9 cellular contexts compared by ENCODE assay signal in genomic region chr22:20552450-20552894, GRCh38. TPM values are rescaled to one million over a fixed set of nuclear protein-coding genes. Genes with fewer than 3 reads are reported as not detected.
DNase-seq lines count a peak whose midpoint lies in the region.
"Had no signal": no experiment of that assay in that cellular context is flagged by ENCODE, and none has a peak within 500 bp of the region (broad histone marks: within the 10 kb centered on the region; RNA-seq: fewer than 3 reads in every experiment).

No MANE protein-coding gene starts in this region.

- H3K36me3 Mint-ChIP-seq in immature natural killer cell, result peaks cover 14 to 30% (median 21%) of the 10 kb centered on the region in 3 donors

- no peaks in the 10 kb centered on the region for H3K9me3 ChIP-seq in skeletal muscle satellite cell (replicated peaks; ENCODE audit: low read length)

- peaks cover 54% of the 10 kb centered on the region for H3K36me3 ChIP-seq in skeletal muscle satellite cell (ENCODE audit: insufficient read depth, low read length)

- H3K4me1 Mint-ChIP-seq in immature natural killer cell, result peaks cover 86 to 91% of the 10 kb centered on the region in 2 donors

- peak overlapping the region in 4 of 5 donors; percentile 48 to 87 (median 78) for H3K4me3 Mint-ChIP-seq in immature natural killer cell
- H3K4me3 Mint-ChIP-seq: dendritic cell treated with granulocyte-macrophage colony-stimulating factor and Interleukin-4, amounts not matched to agents 40 ng/mL and 50 ng/mL, for 4 days had no signal

- no peaks in the 10 kb centered on the region for H3K9me3 Mint-ChIP-seq in immature natural killer cell
- H3K9me3 Mint-ChIP-seq: dendritic cell treated with granulocyte-macrophage colony-stimulating factor and Interleukin-4, amounts not matched to agents 40 ng/mL and 50 ng/mL, for 4 days had no signal

- H3K27me3 Mint-ChIP-seq in immature natural killer cell (ENCODE audit: low read depth in 3 of 3), result peaks cover 2 to 20% (median 8%) of the 10 kb centered on the region in 3 donors
- H3K27me3 Mint-ChIP-seq: dendritic cell treated with granulocyte-macrophage colony-stimulating factor and Interleukin-4, amounts not matched to agents 40 ng/mL and 50 ng/mL, for 4 days had no signal

- peak overlapping the region; percentile 60 for H3K4me2 ChIP-seq in skeletal muscle satellite cell (ENCODE audit: low read length)

- peaks cover 86% of the 10 kb centered on the region for H3K4me1 ChIP-seq in skeletal muscle satellite cell (ENCODE audit: control insufficient read depth, insufficient read depth, low read length)

- DNase-seq in GM04504 (ENCODE audit: low read depth), result peak; percentile 79
- DNase-seq in astrocyte of the hippocampus (ENCODE audit: low read depth, low spot score), result peak; percentile 32
- DNase-seq in immature natural killer cell, result no peak
- no peak for DNase-seq in stimulated activated CD4-positive, alpha-beta T cell treated with anti-CD3 and anti-CD28 coated beads, Interleukin-2, amount 100 ng/mL, for 24 hours
- no peak for DNase-seq in T1000 (lab: John Stamatoyannopoulos, UW)
- no peak for DNase-seq in SKM-1 treated with dmso at 0.1 percent for 144 hours (lab: John Stamatoyannopoulos, UW; ENCODE audit: unreplicated experiment)
- no peak for DNase-seq in stimulated activated naive CD4-positive, alpha-beta T cell (lab: John Stamatoyannopoulos, UW)

- no peaks in the 10 kb centered on the region for H3K27me3 ChIP-seq in skeletal muscle satellite cell (ENCODE audit: control insufficient read depth, insufficient read depth, low read length)

- H3K4me3 ChIP-seq in skeletal muscle satellite cell (ENCODE audit: low read length), result peak overlapping the region; percentile 16

- peak overlapping the region; percentile 95 to 99 (median 97) for H3K27ac Mint-ChIP-seq in immature natural killer cell

- H3K9ac ChIP-seq in skeletal muscle satellite cell (ENCODE audit: low read depth, low read length), result peak overlapping the region; percentile 71

RNA-seq across cellular contexts. Expression of gene MED15, which starts 45.1 kb away (rescaled TPM):
- 10 to 100 TPM; 12.1 to 91.3 (median 23.0) TPM for polyA plus RNA-seq in immature natural killer cell
- 43.3 and 49.1 TPM in 2 replicates for total RNA-seq in skeletal muscle satellite cell (2012; rRNA removed)

RNA-seq across cellular contexts. Expression of gene KLHL22, which starts 56.9 kb away (rescaled TPM):
- polyA plus RNA-seq in immature natural killer cell, result 10 to 100 TPM; 12.8 to 26.3 (median 26.1) TPM
- 14.7 and 18.1 TPM in 2 replicates for total RNA-seq in skeletal muscle satellite cell (2012; rRNA removed)

Comparison
In these comparisons a context has a peak if more than half of its experiments do, and no peak if none do; other contexts are left out.
1. DNase-seq: peak in GM04504 (single experiment) and astrocyte of the hippocampus (single experiment); none in immature natural killer cell (0 of 3), stimulated activated CD4-positive, alpha-beta T cell treated with anti-CD3 and anti-CD28 coated beads, Interleukin-2, amount 100 ng/mL, for 24 hours (0 of 2), T1000 (single experiment), SKM-1 treated with dmso at 0.1 percent for 144 hours (single experiment) and stimulated activated naive CD4-positive, alpha-beta T cell (0 of 6).